Comparison of ENCODE assay signal across 16 cellular contexts in genomic region chr22:33272866-33273265, GRCh38.
DNase-seq lines count a peak whose midpoint lies in the region; ATAC-seq, FAIRE-seq and TF ChIP-seq lines count a peak whose summit lies in the region.
"Had no signal": no experiment of that assay in that cellular context is flagged by ENCODE, and none has a peak within 500 bp of the region (broad histone marks: within the 10 kb centered on the region; RNA-seq: fewer than 3 reads in every experiment).

No MANE protein-coding gene starts in this region.

- peak; percentile 85 for FAIRE-seq in GM12892 (lab: Jason Lieb, UNC)
- FAIRE-seq: RCC 7860 had no signal

- peak overlapping the region; percentile 15; the same call in 1 of the 2 replicates for H2AFZ ChIP-seq in OCI-LY7 (ENCODE audit: low read length)

- no peak for ATAC-seq in omental fat pad (ENCODE audit: low FRiP score)
- no peak for ATAC-seq in GM18870 (IDR thresholded peaks at IDR 0.05; ENCODE audit: unreplicated experiment)
- ATAC-seq: CD8-positive, alpha-beta T cell had no signal

- TF ChIP-seq POLR2A in GM12892 (IDR thresholded peaks at IDR 0.05; ENCODE audit: low read depth, low read length): no peak

- H3K9me2 ChIP-seq in DOHH2 (replicated peaks; ENCODE audit: control insufficient read depth, low read length) (no peaks in the 10 kb centered on the region), OCI-LY7 (ENCODE audit: insufficient read depth, low read length) (no peaks in the 10 kb centered on the region)

- H3K36me3 ChIP-seq in DOHH2 (ENCODE audit: control insufficient read depth, low read length): peaks cover 21% of the 10 kb centered on the region
- no peaks in the 10 kb centered on the region; the same call in 1 of the 2 replicates for H3K36me3 ChIP-seq in OCI-LY7 (ENCODE audit: insufficient read depth, low read length)

- no TSS peak for BruUV-seq in OCI-LY7 (replicated peaks; lab: Mats Ljungman, UMichigan)

- H4K20me1 ChIP-seq in DOHH2 (ENCODE audit: control insufficient read depth, insufficient read depth, low read depth, low read length) (no peaks in the 10 kb centered on the region), OCI-LY7 (ENCODE audit: insufficient read depth, low read length) (no peaks in the 10 kb centered on the region)

- POLR2A ChIA-PET in OCI-LY7 (lab: Charles Lee): interaction anchor here (0.8 to 7.3 kb wide), 10 partner anchors 14 to 605 kb away, joined by 3 to 62 read pairs (median 7); no protein-coding TSS in a partner anchor

- peak overlapping the region; percentile 89 for H3K4me2 ChIP-seq in DOHH2 (ENCODE audit: low read length)
- H3K4me2 ChIP-seq in OCI-LY7 (ENCODE audit: low read length): peak overlapping the region; percentile 77

- TF ChIP-seq CTCF in DOHH2 (IDR thresholded peaks at IDR 0.05; ENCODE audit: low read depth, low read length, poor library complexity, severe bottlenecking): no peak
- 0 out of 2 replicates have a peak, but pooled peaks have one; percentile 15 for TF ChIP-seq CTCF in OCI-LY7 (conservative IDR thresholded peaks at IDR 0.05; ENCODE audit: low read length)
- TF ChIP-seq CTCF in nephron (IDR thresholded peaks at IDR 0.05; ENCODE audit: unreplicated experiment in 3 of 3): no peak
- TF ChIP-seq CTCF in omental fat pad (IDR thresholded peaks at IDR 0.05): no peak

- H3K27me3 Mint-ChIP-seq in nephron (ENCODE audit: low read depth): no peaks in the 10 kb centered on the region

- H3K27ac Mint-ChIP-seq in nephron: peak overlapping the region in 2 of 3 experiments; percentile 10 to 42
- H3K27ac Mint-ChIP-seq: CD8-positive, alpha-beta T cell had no signal

- peak overlapping the region; percentile 63 for H3K4me3 ChIP-seq in DOHH2 (ENCODE audit: low read length)
- peak overlapping the region; percentile 53 for H3K4me3 ChIP-seq in OCI-LY7 (ENCODE audit: low read depth, low read length, poor library complexity, severe bottlenecking)

- H3K36me3 Mint-ChIP-seq in nephron (ENCODE audit: low read depth): peaks cover 35% of the 10 kb centered on the region
- H3K36me3 Mint-ChIP-seq: CD8-positive, alpha-beta T cell had no signal

- H3K4me1 ChIP-seq in DOHH2 (ENCODE audit: control insufficient read depth, low read length) (peaks cover 88% of the 10 kb centered on the region), OCI-LY7 (ENCODE audit: insufficient read depth, low read length, poor library complexity, severe bottlenecking) (peaks cover 74% of the 10 kb centered on the region)

- CTCF ChIA-PET in OCI-LY7 (lab: Charles Lee; ENCODE audit: unreplicated experiment): interaction anchor here (0.8 to 2.3 kb wide), 4 partner anchors 20 to 70 kb away, joined by 3 to 6 read pairs (median 3); no protein-coding TSS in a partner anchor

- intact Hi-C loops in OCI-LY7 (cut with micrococcal nuclease; ENCODE audit: unreplicated experiment): loop anchor here (2.0 to 5.0 kb wide), 4 partner anchors 36 to 570 kb away; no protein-coding TSS in a partner anchor

- H3F3A ChIP-seq in DOHH2 (ENCODE audit: control insufficient read depth, insufficient read depth): peaks cover 35% of the 10 kb centered on the region

- H3K9me3 Mint-ChIP-seq in nephron: no peaks in the 10 kb centered on the region
- H3K9me3 Mint-ChIP-seq: CD8-positive, alpha-beta T cell had no signal

- H3K4me1 Mint-ChIP-seq in nephron: peaks cover 15% of the 10 kb centered on the region

- no peak overlapping the region for H3K4me3 Mint-ChIP-seq in nephron
- H3K4me3 Mint-ChIP-seq: CD8-positive, alpha-beta T cell had no signal

- H3K27ac ChIP-seq in DOHH2 (ENCODE audit: low read depth, low read length) (peak overlapping the region; percentile 98), OCI-LY7 (ENCODE audit: low read depth, low read length, poor library complexity, severe bottlenecking) (peak overlapping the region; percentile 99)

- no peaks in the 10 kb centered on the region for H3K27me3 ChIP-seq in DOHH2 (ENCODE audit: control insufficient read depth, low read length)

- no peaks in the 10 kb centered on the region for H3K9me3 ChIP-seq in DOHH2 (ENCODE audit: control insufficient read depth, insufficient read depth, low read length)
- H3K9me3 ChIP-seq in OCI-LY7 (ENCODE audit: low read length): peaks cover 6% of the 10 kb centered on the region; the same call in 1 of the 2 replicates

- H3K79me2 ChIP-seq in DOHH2 (ENCODE audit: control insufficient read depth, low read length) (no peaks in the 10 kb centered on the region), OCI-LY7 (ENCODE audit: insufficient read depth, low read depth, low read length) (no peaks in the 10 kb centered on the region)

- no peak for DNase-seq in GM12892 (ENCODE audit: insufficient read length)
- DNase-seq in OCI-LY7 (ENCODE audit: low spot score): peak; percentile 73
- no peak for DNase-seq in omental fat pad (ENCODE audit: low spot score)
- no peak for DNase-seq in stimulated activated CD8-positive, alpha-beta memory T cell treated with anti-CD3 and anti-CD28 coated beads, Interleukin-4, amount 100 ng/mL, for 48 hours
- DNase-seq: AML-193; CD8-positive, alpha-beta T cell; H7; NCI-H1930; NCI-H2171 treated with DMSO at 0.1 percent for 48 hours; NCI-H510A; NCI-H82; SHP77 treated with DMSO at 0.1 percent for 48 hours had no signal
